2 cellular contexts compared by ENCODE assay signal in the genomic region with DNA sequence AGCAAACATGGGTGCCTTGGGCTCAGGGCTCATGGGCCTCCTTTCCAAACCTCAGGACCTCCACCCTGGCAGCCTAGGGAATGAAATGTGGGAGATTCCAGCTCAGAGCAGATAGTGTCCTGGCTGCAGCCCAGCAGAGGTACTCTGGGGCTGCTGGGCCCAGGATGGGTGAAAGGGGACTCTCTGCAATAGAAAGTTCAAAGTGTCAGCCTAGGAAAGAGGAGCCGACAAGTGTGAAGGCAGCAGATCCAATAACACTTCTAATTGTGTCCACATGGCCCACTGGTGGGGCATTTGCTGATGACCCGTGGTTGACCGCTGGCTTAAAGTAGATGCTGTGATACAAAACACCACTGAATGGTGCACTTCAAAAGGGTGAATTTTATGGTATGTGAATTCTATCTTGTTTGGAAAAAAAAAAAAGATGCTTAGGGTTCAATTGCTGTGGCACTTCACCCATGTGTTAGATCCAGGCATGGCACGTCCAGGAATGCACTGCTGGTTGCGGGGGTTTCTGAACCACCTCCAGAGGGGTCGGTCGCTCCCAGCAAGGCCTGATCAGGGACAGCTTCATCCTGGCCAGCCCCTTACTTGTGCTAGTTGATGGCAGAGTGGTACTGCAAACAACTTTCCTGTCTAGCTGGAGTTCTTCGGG.
A peak's percentile ranks its signal among the peaks of the same experiment; 100 is the strongest.
TF ChIP-seq lines count a peak whose summit lies in the region.

No MANE protein-coding gene starts in this region.

TF ChIP-seq in A549, 52 proteins besides CTCF, POLR2A, EP300 and RAD21:
- TF ChIP-seq, protein P1, sequence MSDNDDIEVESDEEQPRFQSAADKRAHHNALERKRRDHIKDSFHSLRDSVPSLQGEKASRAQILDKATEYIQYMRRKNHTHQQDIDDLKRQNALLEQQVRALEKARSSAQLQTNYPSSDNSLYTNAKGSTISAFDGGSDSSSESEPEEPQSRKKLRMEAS (IDR thresholded peaks at IDR 0.05), result 0 out of 2 replicates have a peak, but pooled peaks have one; percentile 1
- TF ChIP-seq, protein P2, sequence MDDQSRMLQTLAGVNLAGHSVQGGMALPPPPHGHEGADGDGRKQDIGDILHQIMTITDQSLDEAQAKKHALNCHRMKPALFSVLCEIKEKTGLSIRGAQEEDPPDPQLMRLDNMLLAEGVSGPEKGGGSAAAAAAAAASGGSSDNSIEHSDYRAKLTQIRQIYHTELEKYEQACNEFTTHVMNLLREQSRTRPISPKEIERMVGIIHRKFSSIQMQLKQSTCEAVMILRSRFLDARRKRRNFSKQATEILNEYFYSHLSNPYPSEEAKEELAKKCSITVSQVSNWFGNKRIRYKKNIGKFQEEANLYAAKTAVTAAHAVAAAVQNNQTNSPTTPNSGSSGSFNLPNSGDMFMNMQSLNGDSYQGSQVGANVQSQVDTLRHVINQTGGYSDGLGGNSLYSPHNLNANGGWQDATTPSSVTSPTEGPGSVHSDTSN (IDR thresholded peaks at IDR 0.05), result no peak

TF ChIP-seq in SK-N-SH treated with all-trans-retinoic acid at 6 μM for 48 hours, 23 proteins besides CTCF, POLR2A, EP300 and RAD21:
- TF ChIP-seq, protein P3, sequence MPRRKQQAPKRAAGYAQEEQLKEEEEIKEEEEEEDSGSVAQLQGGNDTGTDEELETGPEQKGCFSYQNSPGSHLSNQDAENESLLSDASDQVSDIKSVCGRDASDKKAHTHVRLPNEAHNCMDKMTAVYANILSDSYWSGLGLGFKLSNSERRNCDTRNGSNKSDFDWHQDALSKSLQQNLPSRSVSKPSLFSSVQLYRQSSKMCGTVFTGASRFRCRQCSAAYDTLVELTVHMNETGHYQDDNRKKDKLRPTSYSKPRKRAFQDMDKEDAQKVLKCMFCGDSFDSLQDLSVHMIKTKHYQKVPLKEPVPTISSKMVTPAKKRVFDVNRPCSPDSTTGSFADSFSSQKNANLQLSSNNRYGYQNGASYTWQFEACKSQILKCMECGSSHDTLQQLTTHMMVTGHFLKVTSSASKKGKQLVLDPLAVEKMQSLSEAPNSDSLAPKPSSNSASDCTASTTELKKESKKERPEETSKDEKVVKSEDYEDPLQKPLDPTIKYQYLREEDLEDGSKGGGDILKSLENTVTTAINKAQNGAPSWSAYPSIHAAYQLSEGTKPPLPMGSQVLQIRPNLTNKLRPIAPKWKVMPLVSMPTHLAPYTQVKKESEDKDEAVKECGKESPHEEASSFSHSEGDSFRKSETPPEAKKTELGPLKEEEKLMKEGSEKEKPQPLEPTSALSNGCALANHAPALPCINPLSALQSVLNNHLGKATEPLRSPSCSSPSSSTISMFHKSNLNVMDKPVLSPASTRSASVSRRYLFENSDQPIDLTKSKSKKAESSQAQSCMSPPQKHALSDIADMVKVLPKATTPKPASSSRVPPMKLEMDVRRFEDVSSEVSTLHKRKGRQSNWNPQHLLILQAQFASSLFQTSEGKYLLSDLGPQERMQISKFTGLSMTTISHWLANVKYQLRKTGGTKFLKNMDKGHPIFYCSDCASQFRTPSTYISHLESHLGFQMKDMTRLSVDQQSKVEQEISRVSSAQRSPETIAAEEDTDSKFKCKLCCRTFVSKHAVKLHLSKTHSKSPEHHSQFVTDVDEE (CRISPR knock-in tag; IDR thresholded peaks at IDR 0.05), result no peak
- TF ChIP-seq, protein P4, sequence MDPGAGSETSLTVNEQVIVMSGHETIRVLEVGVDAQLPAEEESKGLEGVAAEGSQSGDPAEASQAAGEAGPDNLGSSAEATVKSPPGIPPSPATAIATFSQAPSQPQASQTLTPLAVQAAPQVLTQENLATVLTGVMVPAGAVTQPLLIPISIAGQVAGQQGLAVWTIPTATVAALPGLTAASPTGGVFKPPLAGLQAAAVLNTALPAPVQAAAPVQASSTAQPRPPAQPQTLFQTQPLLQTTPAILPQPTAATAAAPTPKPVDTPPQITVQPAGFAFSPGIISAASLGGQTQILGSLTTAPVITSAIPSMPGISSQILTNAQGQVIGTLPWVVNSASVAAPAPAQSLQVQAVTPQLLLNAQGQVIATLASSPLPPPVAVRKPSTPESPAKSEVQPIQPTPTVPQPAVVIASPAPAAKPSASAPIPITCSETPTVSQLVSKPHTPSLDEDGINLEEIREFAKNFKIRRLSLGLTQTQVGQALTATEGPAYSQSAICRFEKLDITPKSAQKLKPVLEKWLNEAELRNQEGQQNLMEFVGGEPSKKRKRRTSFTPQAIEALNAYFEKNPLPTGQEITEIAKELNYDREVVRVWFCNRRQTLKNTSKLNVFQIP (CRISPR knock-in tag; IDR thresholded peaks at IDR 0.05; ENCODE audit: borderline replicate concordance, low read depth), result no peak
- TF ChIP-seq SNAI2 (CRISPR knock-in tag; IDR thresholded peaks at IDR 0.05) (no peak), ZNF70 (CRISPR knock-in tag; IDR thresholded peaks at IDR 0.05) (no peak), RARB (CRISPR knock-in tag; IDR thresholded peaks at IDR 0.05) (no peak), BACH2 (CRISPR knock-in tag; IDR thresholded peaks at IDR 0.05; ENCODE audit: borderline replicate concordance) (no peak), ISL1 (CRISPR knock-in tag; IDR thresholded peaks at IDR 0.05) (no peak), PPARA (CRISPR knock-in tag; IDR thresholded peaks at IDR 0.05; ENCODE audit: borderline replicate concordance) (no peak), CSDC2 (CRISPR knock-in tag; IDR thresholded peaks at IDR 0.05) (no peak), ARNTL (CRISPR knock-in tag; IDR thresholded peaks at IDR 0.05; ENCODE audit: borderline replicate concordance, low read depth) (no peak), ZFP30 (CRISPR knock-in tag; IDR thresholded peaks at IDR 0.05) (no peak), ESRRG (CRISPR knock-in tag; IDR thresholded peaks at IDR 0.05) (no peak)
- TF ChIP-seq, protein P5, sequence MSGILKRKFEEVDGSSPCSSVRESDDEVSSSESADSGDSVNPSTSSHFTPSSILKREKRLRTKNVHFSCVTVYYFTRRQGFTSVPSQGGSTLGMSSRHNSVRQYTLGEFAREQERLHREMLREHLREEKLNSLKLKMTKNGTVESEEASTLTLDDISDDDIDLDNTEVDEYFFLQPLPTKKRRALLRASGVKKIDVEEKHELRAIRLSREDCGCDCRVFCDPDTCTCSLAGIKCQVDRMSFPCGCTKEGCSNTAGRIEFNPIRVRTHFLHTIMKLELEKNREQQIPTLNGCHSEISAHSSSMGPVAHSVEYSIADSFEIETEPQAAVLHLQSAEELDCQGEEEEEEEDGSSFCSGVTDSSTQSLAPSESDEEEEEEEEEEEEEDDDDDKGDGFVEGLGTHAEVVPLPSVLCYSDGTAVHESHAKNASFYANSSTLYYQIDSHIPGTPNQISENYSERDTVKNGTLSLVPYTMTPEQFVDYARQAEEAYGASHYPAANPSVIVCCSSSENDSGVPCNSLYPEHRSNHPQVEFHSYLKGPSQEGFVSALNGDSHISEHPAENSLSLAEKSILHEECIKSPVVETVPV (CRISPR knock-in tag; IDR thresholded peaks at IDR 0.05), result no peak
